Comparison of ENCODE assay signal across 8 cellular contexts in genomic region chr19:3185482-3186376, GRCh38. TPM values are rescaled to one million over a fixed set of nuclear protein-coding genes. Genes with fewer than 3 reads are reported as not detected.
DNase-seq lines count a peak whose midpoint lies in the region; ATAC-seq and TF ChIP-seq lines count a peak whose summit lies in the region.

NCLN (plus strand) TSS chr19:3185930; CDS start chr19:3186031, 101 bp downstream.

- peak within 1 kb of the TSS; percentile 53 for H3K27ac ChIP-seq in suprapubic skin

- H3K9me3 ChIP-seq in suprapubic skin, result no peaks in the 10 kb centered on the region

- peak within 1 kb of the TSS; percentile 91 for H3K4me3 ChIP-seq in suprapubic skin

- peaks cover 33% of the 10 kb centered on the region for H3K4me1 ChIP-seq in suprapubic skin

- peak; percentile 84 for DNase-seq in GM04503 (ENCODE audit: low read depth)
- peak; percentile 88 for DNase-seq in NCI-H1092 (lab: John Stamatoyannopoulos, UW)
- peak; percentile 98 for DNase-seq in globus pallidus (ENCODE audit: low spot score)
- peak; percentile 62 to 100 (median 96) for DNase-seq in nucleus accumbens (lab: John Stamatoyannopoulos, UW)
- peak; percentile 96 for DNase-seq in suprapubic skin (ENCODE audit: low spot score in 2 of 2)

- no peaks in the 10 kb centered on the region for H3K27me3 Mint-ChIP-seq in activated naive CD4-positive, alpha-beta T cell treated with anti-CD3 and anti-CD28 coated beads, Interleukin-2, amount 50 U/mL, for 24 hours

- TF ChIP-seq CTCF in suprapubic skin (IDR thresholded peaks at IDR 0.05), result no peak

- WGBS in suprapubic skin, result 0% methylated on average over 15 of the region's 90 CpGs

- no peaks in the 10 kb centered on the region for H3K36me3 ChIP-seq in suprapubic skin

- peaks cover 6% of the 10 kb centered on the region for H3K36me3 Mint-ChIP-seq in activated naive CD4-positive, alpha-beta T cell treated with anti-CD3 and anti-CD28 coated beads, Interleukin-2, amount 50 U/mL, for 24 hours

- peaks cover 53% of the 10 kb centered on the region for H3K4me1 Mint-ChIP-seq in activated naive CD4-positive, alpha-beta T cell treated with anti-CD3 and anti-CD28 coated beads, Interleukin-2, amount 50 U/mL, for 24 hours

- no peak for TF ChIP-seq EP300 in suprapubic skin (IDR thresholded peaks at IDR 0.05)

- TF ChIP-seq POLR2A in suprapubic skin (IDR thresholded peaks at IDR 0.05), result no peak

- H3K27ac Mint-ChIP-seq in activated naive CD4-positive, alpha-beta T cell treated with anti-CD3 and anti-CD28 coated beads, Interleukin-2, amount 50 U/mL, for 24 hours, result peak within 1 kb of the TSS; percentile 99

- H3K4me3 Mint-ChIP-seq in activated naive CD4-positive, alpha-beta T cell treated with anti-CD3 and anti-CD28 coated beads, Interleukin-2, amount 50 U/mL, for 24 hours, result peak within 1 kb of the TSS; percentile 98

- peak; percentile 69 for ATAC-seq in HG02588 (IDR thresholded peaks at IDR 0.05; ENCODE audit: unreplicated experiment)
- peak; percentile 93 for ATAC-seq in SK-N-SH treated with all-trans-retinoic acid at 6 μM for 48 hours

- H3K9me3 Mint-ChIP-seq in activated naive CD4-positive, alpha-beta T cell treated with anti-CD3 and anti-CD28 coated beads, Interleukin-2, amount 50 U/mL, for 24 hours, result no peaks in the 10 kb centered on the region

- no peaks in the 10 kb centered on the region for H3K27me3 ChIP-seq in suprapubic skin

TF ChIP-seq in SK-N-SH treated with all-trans-retinoic acid at 6 μM for 48 hours, 23 proteins besides CTCF, POLR2A, EP300 and RAD21:
- TF ChIP-seq CSRNP3 (CRISPR knock-in tag; IDR thresholded peaks at IDR 0.05) (no peak), SNAI2 (CRISPR knock-in tag; IDR thresholded peaks at IDR 0.05) (0 out of 2 replicates have a peak, but pooled peaks have one; percentile 15), PPARA (CRISPR knock-in tag; IDR thresholded peaks at IDR 0.05; ENCODE audit: borderline replicate concordance) (no peak), TSHZ2 (CRISPR knock-in tag; IDR thresholded peaks at IDR 0.05) (no peak), ESRRG (CRISPR knock-in tag; IDR thresholded peaks at IDR 0.05) (no peak)

RNA-seq across cellular contexts. Expression of gene NCLN, which starts in this region (rescaled TPM):
- 10 to 100 TPM; 31.1 to 66.7 (median 35.0) TPM for total RNA-seq in suprapubic skin

Comparison
In these comparisons a context has a peak if more than half of its experiments do, and no peak if none do; other contexts are left out.
1. Peak in every context shown above with its lines: DNase-seq, ATAC-seq, H3K4me3 ChIP-seq and H3K27ac ChIP-seq.